30 cellular contexts compared by ENCODE assay signal in the genomic region with DNA sequence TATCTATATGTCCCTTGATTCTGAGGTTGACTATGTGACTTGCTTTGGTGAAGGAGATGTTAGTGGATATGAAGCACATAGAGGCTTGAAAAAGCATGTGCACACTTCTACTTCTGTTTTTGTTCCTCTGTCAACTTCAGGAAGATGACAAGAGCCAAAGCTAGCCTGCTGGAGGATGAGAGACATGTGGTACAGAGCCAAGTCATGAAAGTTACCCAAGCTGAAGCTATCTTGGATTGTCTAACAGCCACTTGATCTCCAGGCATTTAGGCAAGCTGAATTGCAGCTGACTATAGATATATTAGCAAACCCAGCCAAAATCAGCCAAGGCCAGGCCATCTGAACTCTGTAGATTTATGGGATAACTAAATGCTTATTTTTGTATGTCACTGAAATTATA.
"Had no signal": no experiment of that assay in that cellular context is flagged by ENCODE, and none has a peak within 500 bp of the region (broad histone marks: within the 10 kb centered on the region; RNA-seq: fewer than 3 reads in every experiment).

No MANE protein-coding gene starts in this region.

- DNase-seq: activated B cell treated with CpG ODN at 0.5 μM for 24 hours; activated CD4-positive, alpha-beta memory T cell treated with anti-CD3 and anti-CD28 coated beads for 36 hours; activated CD4-positive, alpha-beta T cell treated with anti-CD3 and anti-CD28 coated beads for 4 hours; activated CD4-positive, alpha-beta T cell treated with anti-CD3 and anti-CD28 coated beads, Interleukin-2, amount 10 ng/mL, durations not matched to agents 24 days and 14 days; activated CD4-positive, alpha-beta T cell treated with anti-CD3 and anti-CD28 coated beads, Interleukin-2, amount 50 U/mL, for 1 hour; activated CD4-positive, alpha-beta T cell treated with anti-CD3 and anti-CD28 coated beads, Interleukin-2, amount 50 U/mL, for 4 hours; activated CD4-positive, CD25-positive, alpha-beta regulatory T cell treated with anti-CD3 and anti-CD28 coated beads, Interleukin-2, amount 50 U/mL, for 72 hours; activated CD8-positive, alpha-beta memory T cell treated with anti-CD3 and anti-CD28 coated beads, Interleukin-2, amount 50 U/mL, for 4 hours; activated CD8-positive, alpha-beta T cell treated with anti-CD3 and anti-CD28 coated beads for 36 hours; activated effector memory CD4-positive, alpha-beta T cell treated with anti-CD3 and anti-CD28 coated beads, Interleukin-2, amount 50 U/mL, for 16 hours; activated gamma-delta T cell treated with Interleukin-2 at 50 U/mL for 16 hours; activated naive CD4-positive, alpha-beta T cell; activated naive CD4-positive, alpha-beta T cell treated with anti-CD3 and anti-CD28 coated beads for 36 hours; activated naive CD4-positive, alpha-beta T cell treated with anti-CD3 and anti-CD28 coated beads, Interleukin-2, amount 50 U/mL, for 16 hours; activated naive CD8-positive, alpha-beta T cell treated with anti-CD3 and anti-CD28 coated beads for 36 hours; activated T-cell treated with anti-CD3 and anti-CD28 coated beads for 4 hours; activated T-cell treated with anti-CD3 and anti-CD28 coated beads, Interleukin-2, amount 50 U/mL, for 1 hour; activated T-cell treated with anti-CD3 and anti-CD28 coated beads, Interleukin-2, amount 50 U/mL, for 4 hours; activated T-cell treated with anti-CD3 and anti-CD28 coated beads, Interleukin-2, amount 50 U/mL, for 72 hours; adrenal gland; amniotic stem cell; aorta; central memory CD4-positive, alpha-beta T cell; T-helper 1 cell; T-helper 2 cell; T-helper 9 cell had no signal

- FAIRE-seq: TTC549 had no signal

- H3K27me3 ChIP-seq: adrenal gland, cardiac muscle cell had no signal

- ATAC-seq: activated CD8-positive, alpha-beta T cell treated with anti-CD3 and anti-CD28 coated beads for 36 hours; activated naive CD4-positive, alpha-beta T cell treated with anti-CD3 and anti-CD28 coated beads, Interleukin-2, amount 50 U/mL, for 72 hours; activated T-cell treated with anti-CD3 and anti-CD28 coated beads, Interleukin-2, amount 50 U/mL, for 4 hours; activated T-cell treated with anti-CD3 and anti-CD28 coated beads, Interleukin-2, amount 50 U/mL, for 72 hours had no signal

- H3K27ac ChIP-seq: adrenal gland, cardiac muscle cell, VCaP had no signal

- H3K4me3 ChIP-seq: adrenal gland, cardiac muscle cell had no signal

- H3K36me3 ChIP-seq: adrenal gland, cardiac muscle cell had no signal

- H3K9me3 ChIP-seq: adrenal gland had no signal

- H3K4me1 ChIP-seq: adrenal gland had no signal
